In the genomic region with DNA sequence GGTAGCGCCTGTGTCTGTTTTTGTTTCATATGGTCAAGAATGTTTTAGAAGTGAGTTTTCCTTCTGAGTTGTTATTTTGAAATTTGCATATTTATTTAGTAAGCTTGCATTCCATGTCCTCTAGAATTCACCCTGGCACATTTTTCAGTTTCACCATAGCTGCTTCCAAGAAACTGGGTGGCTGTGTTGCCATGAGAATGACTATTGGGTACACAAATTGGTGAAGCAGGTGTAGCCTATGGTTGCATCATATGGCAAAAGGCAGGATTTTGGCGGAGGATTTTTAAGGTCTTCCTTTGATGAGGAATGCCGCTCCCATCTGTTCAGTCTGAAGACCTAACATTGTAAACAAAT, we compare ENCODE assay signal across 8 cellular contexts. TPM values are rescaled to one million over a fixed set of nuclear protein-coding genes. Genes with fewer than 3 reads are reported as not detected.
A peak's percentile ranks its signal among the peaks of the same experiment; 100 is the strongest.
DNase-seq lines count a peak whose midpoint lies in the region; TF ChIP-seq lines count a peak whose summit lies in the region.

No MANE protein-coding gene starts in this region.

- no peak for TF ChIP-seq EP300 in stomach (IDR thresholded peaks at IDR 0.05)

- H3K27ac ChIP-seq in iPS DF 6.9 (ENCODE audit: low read length) (no peak overlapping the region), stomach (peak overlapping the region; percentile 98 to 100 (median 99))

- peaks cover 52% of the 10 kb centered on the region for H3K36me3 Mint-ChIP-seq in activated T-helper 1 cell treated with anti-CD3 and anti-CD28 coated beads, Interleukin-12 subunit alpha, Interleukin-12 subunit beta, Interleukin-2, Interleukin-4 antibody, amounts not matched to agents 30 ng/mL and 10 ng/mL and 1 ng/mL, durations not matched to agents 14 hours and 24 hours and 36 hours (ENCODE audit: low read depth)

- no peaks in the 10 kb centered on the region for H3K9me3 ChIP-seq in iPS DF 6.9 (ENCODE audit: control insufficient read depth, insufficient read depth, low read length)
- no peaks in the 10 kb centered on the region for H3K9me3 ChIP-seq in stomach

- no CpG with 5 or more reads among the region's 3 CpGs for WGBS in iPS DF 6.9 (ENCODE audit: insufficient coverage, insufficient read length)
- 7 to 20% (median 9%) methylated on average over 3 of the region's 3 CpGs for WGBS in stomach, 5 donors

- H3K4me3 Mint-ChIP-seq in activated T-helper 1 cell treated with anti-CD3 and anti-CD28 coated beads, Interleukin-12 subunit alpha, Interleukin-12 subunit beta, Interleukin-2, Interleukin-4 antibody, amounts not matched to agents 30 ng/mL and 10 ng/mL and 1 ng/mL, durations not matched to agents 14 hours and 24 hours and 36 hours = peak overlapping the region; percentile 95

- TF ChIP-seq CTCF in stomach (IDR thresholded peaks at IDR 0.05) = no peak

- H3K27me3 Mint-ChIP-seq in activated T-helper 1 cell treated with anti-CD3 and anti-CD28 coated beads, Interleukin-12 subunit alpha, Interleukin-12 subunit beta, Interleukin-2, Interleukin-4 antibody, amounts not matched to agents 30 ng/mL and 10 ng/mL and 1 ng/mL, durations not matched to agents 14 hours and 24 hours and 36 hours (ENCODE audit: insufficient read depth) = no peaks in the 10 kb centered on the region

- H3K4me3 ChIP-seq in iPS DF 6.9 (ENCODE audit: low read length) (peak overlapping the region; percentile 81; the same call in 1 of the 2 replicates), stomach (peak overlapping the region; percentile 81 to 99 (median 92))

- H3K36me3 ChIP-seq in iPS DF 6.9 (ENCODE audit: control insufficient read depth, insufficient read depth, low read length) = peaks cover 5% of the 10 kb centered on the region; the same call in 1 of the 2 replicates
- peaks cover 31 to 37% (median 35%) of the 10 kb centered on the region in 4 donors for H3K36me3 ChIP-seq in stomach

- H3K4me1 Mint-ChIP-seq in activated T-helper 1 cell treated with anti-CD3 and anti-CD28 coated beads, Interleukin-12 subunit alpha, Interleukin-12 subunit beta, Interleukin-2, Interleukin-4 antibody, amounts not matched to agents 30 ng/mL and 10 ng/mL and 1 ng/mL, durations not matched to agents 14 hours and 24 hours and 36 hours (ENCODE audit: low read depth) = peaks cover 52% of the 10 kb centered on the region

- no peaks in the 10 kb centered on the region for H3K9me3 Mint-ChIP-seq in activated T-helper 1 cell treated with anti-CD3 and anti-CD28 coated beads, Interleukin-12 subunit alpha, Interleukin-12 subunit beta, Interleukin-2, Interleukin-4 antibody, amounts not matched to agents 30 ng/mL and 10 ng/mL and 1 ng/mL, durations not matched to agents 14 hours and 24 hours and 36 hours

- intact Hi-C loops in activated T-helper 1 cell treated with anti-CD3 and anti-CD28 coated beads, Interleukin-12 subunit alpha, Interleukin-12 subunit beta, Interleukin-2, Interleukin-4 antibody, amounts not matched to agents 30 ng/mL and 10 ng/mL and 1 ng/mL, durations not matched to agents 14 hours and 24 hours and 36 hours (cut with micrococcal nuclease) = loop anchor here (2.0 to 10.0 kb wide), 7 partner anchors 58 to 1192 kb away; partner anchors contain the start of genes CCDC102A, CFAP20, CIAPIN1 and COQ9
- intact Hi-C loops in stomach (cut with DNase I; ENCODE audit: low total_unique reads) = no loop called here

- peak; percentile 24 for DNase-seq in NCI-H1105 treated with DMSO at 0.1 percent for 48 hours (lab: John Stamatoyannopoulos, UW)
- DNase-seq in NCI-H1105 (lab: John Stamatoyannopoulos, UW) = no peak
- DNase-seq in activated T-helper 1 cell treated with anti-CD3 and anti-CD28 coated beads, Interleukin-12 subunit alpha, Interleukin-12 subunit beta, Interleukin-2, Interleukin-4 antibody, amounts not matched to agents 30 ng/mL and 10 ng/mL and 1 ng/mL, durations not matched to agents 14 hours and 24 hours and 36 hours (ENCODE audit: low spot score) = no peak
- DNase-seq in iPS DF 6.9 (ENCODE audit: low read depth, low spot score) = no peak
- no peak for DNase-seq in stomach
- no peak for DNase-seq in HCEC 1CT
- no peak for DNase-seq in effector CD4-positive, alpha-beta T cell
- DNase-seq in NCI-H187 treated with DMSO at 0.1 percent for 48 hours (lab: John Stamatoyannopoulos, UW) = no peak

- TF ChIP-seq POLR2A in stomach (IDR thresholded peaks at IDR 0.05) = no peak

- no peaks in the 10 kb centered on the region for H3K27me3 ChIP-seq in iPS DF 6.9 (ENCODE audit: control insufficient read depth, insufficient read depth, low read length)
- no peaks in the 10 kb centered on the region for H3K27me3 ChIP-seq in stomach

- H3K27ac Mint-ChIP-seq in activated T-helper 1 cell treated with anti-CD3 and anti-CD28 coated beads, Interleukin-12 subunit alpha, Interleukin-12 subunit beta, Interleukin-2, Interleukin-4 antibody, amounts not matched to agents 30 ng/mL and 10 ng/mL and 1 ng/mL, durations not matched to agents 14 hours and 24 hours and 36 hours = peak overlapping the region; percentile 94

- H3K4me1 ChIP-seq in iPS DF 6.9 (ENCODE audit: control insufficient read depth, insufficient read depth, low read length) = peaks cover 3% of the 10 kb centered on the region
- peaks cover 34 to 62% (median 51%) of the 10 kb centered on the region in 4 donors for H3K4me1 ChIP-seq in stomach

RNA-seq across cellular contexts. Expression of gene HERPUD1, which starts 1.3 kb away (rescaled TPM):
- total RNA-seq in activated T-helper 1 cell treated with anti-CD3 and anti-CD28 coated beads, Interleukin-12 subunit alpha, Interleukin-12 subunit beta, Interleukin-2, Interleukin-4 antibody, amounts not matched to agents 30 ng/mL and 10 ng/mL and 1 ng/mL, durations not matched to agents 14 hours and 24 hours and 36 hours = 176 and 178 TPM in 2 replicates
- total RNA-seq in stomach = 100 to 1,000 TPM in 3 of 5 donors, 10 to 100 TPM in 1, 1 to 10 TPM in 1; 2.6 to 329 (median 190) TPM
- 10 to 100 TPM; 40.4 to 63.7 (median 57.9) TPM for polyA plus RNA-seq in stomach

RNA-seq across cellular contexts. Expression of gene CETP, which starts 28.5 kb away (rescaled TPM):
- total RNA-seq in activated T-helper 1 cell treated with anti-CD3 and anti-CD28 coated beads, Interleukin-12 subunit alpha, Interleukin-12 subunit beta, Interleukin-2, Interleukin-4 antibody, amounts not matched to agents 30 ng/mL and 10 ng/mL and 1 ng/mL, durations not matched to agents 14 hours and 24 hours and 36 hours = 0.23 and 0.24 TPM in 2 replicates
- total RNA-seq in stomach = 1 to 10 TPM in 1 of 5 donors, not detected in 4; 2.9 TPM
- polyA plus RNA-seq in stomach = under 1 TPM; 0.18 to 0.46 (median 0.19) TPM

RNA-seq across cellular contexts. Expression of gene NLRC5, which starts 56.1 kb away (rescaled TPM):
- 164 and 175 TPM in 2 replicates for total RNA-seq in activated T-helper 1 cell treated with anti-CD3 and anti-CD28 coated beads, Interleukin-12 subunit alpha, Interleukin-12 subunit beta, Interleukin-2, Interleukin-4 antibody, amounts not matched to agents 30 ng/mL and 10 ng/mL and 1 ng/mL, durations not matched to agents 14 hours and 24 hours and 36 hours
- total RNA-seq in stomach = 100 to 1,000 TPM in 1 of 5 donors, 10 to 100 TPM in 4; 12.5 to 265 (median 40.2) TPM
- polyA plus RNA-seq in stomach = 10 to 100 TPM; 11.7 to 24.5 (median 14.2) TPM
